Comparison of ENCODE assay signal across 10 cellular contexts in the genomic region with DNA sequence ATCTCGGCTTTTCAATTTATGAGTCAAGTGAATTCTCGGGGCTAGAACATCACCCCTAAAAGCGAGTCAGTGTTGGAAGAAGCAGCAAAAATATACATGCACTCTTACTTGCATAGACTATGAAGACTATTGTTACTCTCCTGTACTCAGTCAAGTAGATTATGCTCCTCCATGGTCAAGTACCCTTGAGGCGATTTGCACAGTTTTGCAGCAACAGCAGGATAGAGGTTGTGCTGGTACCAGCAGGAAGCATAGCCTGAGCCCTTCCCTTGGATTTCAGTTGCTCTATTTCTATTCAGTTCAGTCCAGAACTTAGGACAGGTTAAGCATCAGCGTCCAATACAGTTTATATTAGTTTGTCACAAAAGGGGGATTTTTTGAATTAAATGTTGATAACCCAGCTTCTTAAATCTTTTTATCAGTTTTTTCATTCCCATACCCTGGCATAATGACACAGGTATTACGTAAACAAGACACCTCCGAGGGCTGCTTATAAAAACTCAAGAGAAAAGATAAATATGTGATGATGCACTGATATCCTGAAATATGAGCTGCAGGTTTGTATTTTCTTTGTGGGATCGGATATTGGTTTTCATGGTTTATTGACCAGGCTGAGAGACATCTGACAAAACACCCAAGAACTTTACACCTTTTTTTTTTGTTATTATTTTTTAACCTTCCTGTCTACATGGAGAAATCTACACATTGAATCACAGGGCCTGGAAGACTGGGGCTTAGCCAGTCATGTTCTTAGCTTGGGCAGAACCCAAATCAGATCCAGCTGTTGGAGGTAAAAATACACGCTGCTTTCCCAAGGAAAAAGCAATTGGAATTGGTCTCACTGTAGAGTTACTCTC.
DNase-seq lines count a peak whose midpoint lies in the region; ATAC-seq and TF ChIP-seq lines count a peak whose summit lies in the region.
"Had no signal": no experiment of that assay in that cellular context is flagged by ENCODE, and none has a peak within 500 bp of the region (broad histone marks: within the 10 kb centered on the region; RNA-seq: fewer than 3 reads in every experiment).

No MANE protein-coding gene starts in this region.

- no peak for TF ChIP-seq CTCF in CD8-positive, alpha-beta T cell (IDR thresholded peaks at IDR 0.05)
- TF ChIP-seq CTCF in HL-60 (IDR thresholded peaks at IDR 0.05; ENCODE audit: insufficient read depth, low read length): no peak
- no peak for TF ChIP-seq CTCF in WTC11 (IDR thresholded peaks at IDR 0.05)
- no peak for TF ChIP-seq CTCF in nephron (IDR thresholded peaks at IDR 0.05; ENCODE audit: unreplicated experiment in 3 of 3)
- TF ChIP-seq CTCF in Peyer's patch (IDR thresholded peaks at IDR 0.05): no peak

- H3K4me1 ChIP-seq in CD8-positive, alpha-beta T cell (ENCODE audit: insufficient read depth, low read length): peaks cover 17% of the 10 kb centered on the region
- peaks cover 0 to 6% (median 0%) of the 10 kb centered on the region in 4 donors for H3K4me1 ChIP-seq in Peyer's patch
- H3K4me1 ChIP-seq: breast epithelium had no signal

- H3K36me3 ChIP-seq in CD8-positive, alpha-beta T cell (ENCODE audit: insufficient read depth, low read length): no peaks in the 10 kb centered on the region
- H3K36me3 ChIP-seq in Peyer's patch: no peaks in the 10 kb centered on the region
- H3K36me3 ChIP-seq: breast epithelium had no signal

- H3K27me3 ChIP-seq in CD8-positive, alpha-beta T cell (ENCODE audit: insufficient read depth, low read length): no peaks in the 10 kb centered on the region
- no peaks in the 10 kb centered on the region for H3K27me3 ChIP-seq in HL-60 (ENCODE audit: insufficient read depth, poor library complexity, severe bottlenecking)
- no peaks in the 10 kb centered on the region for H3K27me3 ChIP-seq in Peyer's patch
- H3K27me3 ChIP-seq: breast epithelium had no signal

- ATAC-seq in CD8-positive, alpha-beta T cell: no peak
- ATAC-seq in WTC11 (no peak), HG03097 (IDR thresholded peaks at IDR 0.05; ENCODE audit: low FRiP score, unreplicated experiment) (no peak), GM18873 (IDR thresholded peaks at IDR 0.05; ENCODE audit: low FRiP score, unreplicated experiment) (no peak), HG02870 (IDR thresholded peaks at IDR 0.05; ENCODE audit: unreplicated experiment) (no peak)

- no peak overlapping the region for H3K4me3 Mint-ChIP-seq in CD8-positive, alpha-beta T cell
- H3K4me3 Mint-ChIP-seq in WTC11 (no peak overlapping the region), nephron (no peak overlapping the region)

- no peaks in the 10 kb centered on the region for H3K27me3 Mint-ChIP-seq in CD8-positive, alpha-beta T cell (ENCODE audit: low read depth)
- H3K27me3 Mint-ChIP-seq in WTC11 (ENCODE audit: low read depth) (no peaks in the 10 kb centered on the region; the same call in 1 of the 2 replicates), nephron (ENCODE audit: low read depth) (peaks cover 4% of the 10 kb centered on the region)

- peaks cover 26% of the 10 kb centered on the region for H3K36me3 Mint-ChIP-seq in CD8-positive, alpha-beta T cell
- H3K36me3 Mint-ChIP-seq in WTC11: peaks cover 13% of the 10 kb centered on the region
- peaks cover 4% of the 10 kb centered on the region for H3K36me3 Mint-ChIP-seq in nephron (ENCODE audit: low read depth)

- peak overlapping the region; percentile 88 for H3K27ac Mint-ChIP-seq in CD8-positive, alpha-beta T cell
- peak overlapping the region; percentile 55 for H3K27ac Mint-ChIP-seq in WTC11
- H3K27ac Mint-ChIP-seq in nephron: peak overlapping the region; percentile 34 to 52 (median 41)

- H3K4me1 Mint-ChIP-seq in CD8-positive, alpha-beta T cell (ENCODE audit: low read depth): peaks cover 71% of the 10 kb centered on the region
- peaks cover 57% of the 10 kb centered on the region for H3K4me1 Mint-ChIP-seq in WTC11
- H3K4me1 Mint-ChIP-seq in nephron: peaks cover 30% of the 10 kb centered on the region

- no peak for DNase-seq in CD8-positive, alpha-beta T cell
- DNase-seq in HL-60 (ENCODE audit: low read depth in 1 of 2, low spot score in 1 of 2) (no peak), WTC11 (ENCODE audit: low spot score) (no peak), Peyer's patch (no peak)
- DNase-seq: NCI-H2171 treated with DMSO at 0.1 percent for 48 hours had no signal

- H3K9me3 Mint-ChIP-seq in CD8-positive, alpha-beta T cell: peaks cover 4% of the 10 kb centered on the region
- H3K9me3 Mint-ChIP-seq in WTC11 (peaks cover 13% of the 10 kb centered on the region), nephron (peaks cover 4% of the 10 kb centered on the region)

- intact Hi-C loops in CD8-positive, alpha-beta T cell (cut with DNase I, micrococcal nuclease): loop anchor here in 1 of 2 experiments (10.0 kb wide), 1 partner anchor 146 kb away; the partner anchor contains the start of gene PITPNC1

- H3K27ac ChIP-seq in CD8-positive, alpha-beta T cell (ENCODE audit: low read depth, low read length): no peak overlapping the region
- H3K27ac ChIP-seq in HL-60 (replicated peaks) (peak overlapping the region; percentile 13), Peyer's patch (peak overlapping the region in 1 of 4 donors; percentile 30)
- H3K27ac ChIP-seq: breast epithelium had no signal

- H3K4me3 ChIP-seq in CD8-positive, alpha-beta T cell (ENCODE audit: low read depth, low read length): no peak overlapping the region
- H3K4me3 ChIP-seq in HL-60 (replicated peaks; ENCODE audit: insufficient read depth, low read length): no peak overlapping the region
- H3K4me3 ChIP-seq in Peyer's patch: no peak overlapping the region

- no peaks in the 10 kb centered on the region for H3K9me3 ChIP-seq in CD8-positive, alpha-beta T cell (ENCODE audit: low read length)
- H3K9me3 ChIP-seq in Peyer's patch: no peaks in the 10 kb centered on the region
- H3K9me3 ChIP-seq: breast epithelium had no signal

- CTCF ChIA-PET in CD8-positive, alpha-beta T cell (lab: Charles Lee): interaction anchor here (1.2 to 1.5 kb wide), 2 partner anchors 10 to 46 kb away, joined by 3 to 4 read pairs; no protein-coding TSS in a partner anchor
- CTCF ChIA-PET in WTC11 (lab: Charles Lee): no interaction called here

- TF ChIP-seq POLR2A in Peyer's patch (IDR thresholded peaks at IDR 0.05): no peak

- POLR2A ChIA-PET in CD8-positive, alpha-beta T cell (lab: Charles Lee): no interaction called here
- POLR2A ChIA-PET in WTC11 (lab: Charles Lee): no interaction called here

TF ChIP-seq in WTC11, 78 proteins besides CTCF, POLR2A, EP300 and RAD21 (continues in another document):
- TF ChIP-seq ATF2 (CRISPR knock-in tag; IDR thresholded peaks at IDR 0.05; ENCODE audit: borderline replicate concordance, low read depth) (no peak), NR3C1 (CRISPR knock-in tag; conservative IDR thresholded peaks at IDR 0.05; ENCODE audit: low read depth) (no peak), MYBL2 (CRISPR knock-in tag; IDR thresholded peaks at IDR 0.05) (no peak), ATF1 (CRISPR knock-in tag; IDR thresholded peaks at IDR 0.05) (no peak), SMAD4 (CRISPR knock-in tag; IDR thresholded peaks at IDR 0.05) (no peak)
- TF ChIP-seq, protein P1, sequence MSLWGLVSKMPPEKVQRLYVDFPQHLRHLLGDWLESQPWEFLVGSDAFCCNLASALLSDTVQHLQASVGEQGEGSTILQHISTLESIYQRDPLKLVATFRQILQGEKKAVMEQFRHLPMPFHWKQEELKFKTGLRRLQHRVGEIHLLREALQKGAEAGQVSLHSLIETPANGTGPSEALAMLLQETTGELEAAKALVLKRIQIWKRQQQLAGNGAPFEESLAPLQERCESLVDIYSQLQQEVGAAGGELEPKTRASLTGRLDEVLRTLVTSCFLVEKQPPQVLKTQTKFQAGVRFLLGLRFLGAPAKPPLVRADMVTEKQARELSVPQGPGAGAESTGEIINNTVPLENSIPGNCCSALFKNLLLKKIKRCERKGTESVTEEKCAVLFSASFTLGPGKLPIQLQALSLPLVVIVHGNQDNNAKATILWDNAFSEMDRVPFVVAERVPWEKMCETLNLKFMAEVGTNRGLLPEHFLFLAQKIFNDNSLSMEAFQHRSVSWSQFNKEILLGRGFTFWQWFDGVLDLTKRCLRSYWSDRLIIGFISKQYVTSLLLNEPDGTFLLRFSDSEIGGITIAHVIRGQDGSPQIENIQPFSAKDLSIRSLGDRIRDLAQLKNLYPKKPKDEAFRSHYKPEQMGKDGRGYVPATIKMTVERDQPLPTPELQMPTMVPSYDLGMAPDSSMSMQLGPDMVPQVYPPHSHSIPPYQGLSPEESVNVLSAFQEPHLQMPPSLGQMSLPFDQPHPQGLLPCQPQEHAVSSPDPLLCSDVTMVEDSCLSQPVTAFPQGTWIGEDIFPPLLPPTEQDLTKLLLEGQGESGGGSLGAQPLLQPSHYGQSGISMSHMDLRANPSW (CRISPR knock-in tag; conservative IDR thresholded peaks at IDR 0.05; ENCODE audit: low read depth): no peak
